In the genomic region with DNA sequence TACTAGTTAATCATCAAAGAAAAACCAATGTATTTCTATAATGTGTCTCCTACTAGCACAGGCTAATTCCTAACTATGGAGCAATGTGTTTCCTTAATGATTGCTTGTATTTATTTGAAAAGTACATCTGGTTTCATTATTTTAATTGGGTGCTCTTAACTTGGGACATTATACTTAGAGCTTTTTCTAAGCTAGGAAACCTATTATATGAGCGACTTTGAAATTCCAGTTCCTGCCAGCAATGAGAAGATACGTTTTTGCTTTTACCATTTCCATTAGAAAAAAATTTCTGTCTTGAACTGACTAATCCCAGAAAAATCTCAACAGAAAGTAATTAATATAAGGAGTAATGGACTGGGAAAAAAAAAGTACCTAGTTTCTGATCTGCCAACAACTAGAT, we compare ENCODE assay signal across 17 cellular contexts.
DNase-seq lines count a peak whose midpoint lies in the region; ATAC-seq and TF ChIP-seq lines count a peak whose summit lies in the region.
"Had no signal": no experiment of that assay in that cellular context is flagged by ENCODE, and none has a peak within 500 bp of the region (broad histone marks: within the 10 kb centered on the region; RNA-seq: fewer than 3 reads in every experiment).

No MANE protein-coding gene starts in this region.

- no peak for ATAC-seq in GM19452 (IDR thresholded peaks at IDR 0.05; ENCODE audit: unreplicated experiment)

- no peak for TF ChIP-seq CTCF in retinal pigment epithelial cell (conservative IDR thresholded peaks at IDR 0.05; ENCODE audit: low read depth, low read length)

- peak; percentile 3 for DNase-seq in EH (ENCODE audit: low read depth)
- DNase-seq in glomerular visceral epithelial cell (ENCODE audit: extremely low spot score), result peak; percentile 3
- DNase-seq in kidney tubule cell (ENCODE audit: low spot score), result peak; percentile 80
- DNase-seq in retinal pigment epithelial cell (ENCODE audit: low read depth), result peak; percentile 69
- DNase-seq in HUDEP-2 (lab: John Stamatoyannopoulos, UW; ENCODE audit: unreplicated experiment in 76 of 76), result no peak
- DNase-seq in activated CD4-positive, alpha-beta T cell treated with anti-CD3 and anti-CD28 coated beads for 4 hours, result no peak
- DNase-seq: 8988T; C1 segment of cervical spinal cord; CD4-positive, CD25-positive, alpha-beta regulatory T cell; CD8-positive, alpha-beta memory T cell; COR-L47; DMS 273 treated with DMSO at 0.1 percent for 48 hours; DMS53; DND-41; GM23248 had no signal

- H3K4me3 ChIP-seq in retinal pigment epithelial cell (ENCODE audit: low read length), result no peak overlapping the region
- H3K4me3 ChIP-seq: GM23248, HAP-1 had no signal

Comparison
In these comparisons a context has a peak if more than half of its experiments do, and no peak if none do; other contexts are left out.
1. DNase-seq: peak in EH (single experiment), glomerular visceral epithelial cell (single experiment), kidney tubule cell (single experiment) and retinal pigment epithelial cell (single experiment); none in HUDEP-2 (0 of 76) and activated CD4-positive, alpha-beta T cell treated with anti-CD3 and anti-CD28 coated beads for 4 hours (0 of 2).